Comparison of ENCODE assay signal across 18 cellular contexts in genomic region chr5:170783498-170784247, GRCh38. TPM values are rescaled to one million over a fixed set of nuclear protein-coding genes. Genes with fewer than 3 reads are reported as not detected.
DNase-seq lines count a peak whose midpoint lies in the region; ATAC-seq and TF ChIP-seq lines count a peak whose summit lies in the region.
"Had no signal": no experiment of that assay in that cellular context is flagged by ENCODE, and none has a peak within 500 bp of the region (broad histone marks: within the 10 kb centered on the region; RNA-seq: fewer than 3 reads in every experiment).

A gene with protein sequence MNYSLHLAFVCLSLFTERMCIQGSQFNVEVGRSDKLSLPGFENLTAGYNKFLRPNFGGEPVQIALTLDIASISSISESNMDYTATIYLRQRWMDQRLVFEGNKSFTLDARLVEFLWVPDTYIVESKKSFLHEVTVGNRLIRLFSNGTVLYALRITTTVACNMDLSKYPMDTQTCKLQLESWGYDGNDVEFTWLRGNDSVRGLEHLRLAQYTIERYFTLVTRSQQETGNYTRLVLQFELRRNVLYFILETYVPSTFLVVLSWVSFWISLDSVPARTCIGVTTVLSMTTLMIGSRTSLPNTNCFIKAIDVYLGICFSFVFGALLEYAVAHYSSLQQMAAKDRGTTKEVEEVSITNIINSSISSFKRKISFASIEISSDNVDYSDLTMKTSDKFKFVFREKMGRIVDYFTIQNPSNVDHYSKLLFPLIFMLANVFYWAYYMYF (plus strand): TSS chr5:170783725. CDS start chr5:170788616, 4,891 bp downstream.

- H3K27ac ChIP-seq in mesendoderm (ENCODE audit: low read depth, low read length): no peak within 1 kb of the TSS
- no peak within 1 kb of the TSS for H3K27ac ChIP-seq in vagina
- H3K27ac ChIP-seq: C4-2B, Peyer's patch had no signal

- no peak within 1 kb of the TSS for H3K18ac ChIP-seq in mesendoderm (ENCODE audit: low read length)

- H3K4me1 ChIP-seq in mesendoderm (ENCODE audit: control insufficient read depth, low read depth, low read length) (no peaks in the 10 kb centered on the region), vagina (peaks cover 6% of the 10 kb centered on the region), HAP-1 (no peaks in the 10 kb centered on the region)
- H3K4me1 ChIP-seq: Peyer's patch had no signal

- TF ChIP-seq POLR2A in vagina (IDR thresholded peaks at IDR 0.05): no peak

- H3K27me3 Mint-ChIP-seq in endothelial cell (ENCODE audit: unreplicated experiment) (no peaks in the 10 kb centered on the region), nephron progenitor cell (ENCODE audit: low read depth, poor library complexity) (peaks cover 15% of the 10 kb centered on the region)

- no peak within 1 kb of the TSS for H2AK5ac ChIP-seq in mesendoderm (ENCODE audit: low read length)

- H2BK5ac ChIP-seq in mesendoderm (ENCODE audit: low read length): no peak within 1 kb of the TSS

- H3K4me2 ChIP-seq in mesendoderm (ENCODE audit: low read length): no peak within 1 kb of the TSS

- no peak within 1 kb of the TSS for H4K5ac ChIP-seq in mesendoderm (ENCODE audit: low read length)

- H3K4me3 ChIP-seq in mesendoderm (ENCODE audit: low read length) (no peak within 1 kb of the TSS), vagina (peak within 1 kb of the TSS in 1 of 2 donors; percentile 5), HAP-1 (no peak within 1 kb of the TSS)
- H3K4me3 ChIP-seq: Peyer's patch had no signal

- H3K27ac Mint-ChIP-seq in endothelial cell (ENCODE audit: unreplicated experiment) (no peak within 1 kb of the TSS), nephron progenitor cell (no peak within 1 kb of the TSS)

- H3K79me1 ChIP-seq in mesendoderm (ENCODE audit: low read length): no peaks in the 10 kb centered on the region

- H3K9me3 ChIP-seq in vagina (no peaks in the 10 kb centered on the region), HAP-1 (no peaks in the 10 kb centered on the region)
- H3K9me3 ChIP-seq: Peyer's patch had no signal

- H3K27me3 ChIP-seq in mesendoderm (ENCODE audit: insufficient read depth, low read length, poor library complexity) (no peaks in the 10 kb centered on the region), vagina (no peaks in the 10 kb centered on the region), HAP-1 (ENCODE audit: low read depth) (no peaks in the 10 kb centered on the region)
- H3K27me3 ChIP-seq: Peyer's patch had no signal

- no peak within 1 kb of the TSS for H3K4ac ChIP-seq in mesendoderm (ENCODE audit: low read depth, low read length)

- H3K9ac ChIP-seq in mesendoderm (ENCODE audit: low read length): no peak within 1 kb of the TSS

- H3K4me3 Mint-ChIP-seq in endothelial cell (ENCODE audit: unreplicated experiment) (no peak within 1 kb of the TSS), nephron progenitor cell (no peak within 1 kb of the TSS)

- H3K36me3 ChIP-seq in mesendoderm (ENCODE audit: control insufficient read depth, insufficient read depth, low read length): no peaks in the 10 kb centered on the region
- no peaks in the 10 kb centered on the region for H3K36me3 ChIP-seq in vagina
- H3K36me3 ChIP-seq in HAP-1 (replicated peaks): no peaks in the 10 kb centered on the region
- H3K36me3 ChIP-seq: Peyer's patch had no signal

- H3K23ac ChIP-seq in mesendoderm (ENCODE audit: low read length): no peak within 1 kb of the TSS

- H3K36me3 Mint-ChIP-seq in endothelial cell (ENCODE audit: low read depth, unreplicated experiment) (peaks cover under 1% of the 10 kb centered on the region), nephron progenitor cell (ENCODE audit: low read depth) (no peaks in the 10 kb centered on the region)

- H4K8ac ChIP-seq in mesendoderm (ENCODE audit: low read depth, low read length): no peak within 1 kb of the TSS

- no peak for DNase-seq in Right ventricle myocardium superior
- DNase-seq in Right ventricle myocardium inferior (ENCODE audit: missing footprints): no peak
- DNase-seq in endothelial cell (ENCODE audit: low spot score): no peak
- no peak for DNase-seq in mesendoderm
- DNase-seq in vagina (ENCODE audit: extremely low spot score in 2 of 2): no peak
- no peak for DNase-seq in nephron progenitor cell
- DNase-seq in HAP-1 (ENCODE audit: low spot score in 2 of 2): no peak
- DNase-seq: COR-L47, DMS53, NCI-H1930, NCI-H2171 treated with DMSO at 0.1 percent for 48 hours, Peyer's patch, SHP77 treated with DMSO at 0.1 percent for 48 hours had no signal

- ATAC-seq in Right ventricle myocardium superior (ENCODE audit: poor library complexity) (peak; percentile 55), Right ventricle myocardium inferior (no peak), HG03025 (IDR thresholded peaks at IDR 0.05; ENCODE audit: low FRiP score, unreplicated experiment) (no peak)
- ATAC-seq: HCT116 had no signal

- no peak within 1 kb of the TSS for H2BK15ac ChIP-seq in mesendoderm (replicated peaks; ENCODE audit: low read depth)

- TF ChIP-seq CTCF in endothelial cell (IDR thresholded peaks at IDR 0.05; ENCODE audit: unreplicated experiment) (no peak), vagina (IDR thresholded peaks at IDR 0.05) (no peak), nephron progenitor cell (IDR thresholded peaks at IDR 0.05) (no peak)

- H2BK120ac ChIP-seq in mesendoderm (ENCODE audit: low read depth, low read length): no peak within 1 kb of the TSS

- no CpG with 5 or more reads among the region's 14 CpGs for WGBS in mesendoderm (ENCODE audit: extremely low coverage, insufficient coverage, low lambda C conversion rate)

- H3K9me3 Mint-ChIP-seq in endothelial cell (ENCODE audit: unreplicated experiment) (no peaks in the 10 kb centered on the region), nephron progenitor cell (no peaks in the 10 kb centered on the region)

- H3K56ac ChIP-seq in mesendoderm (ENCODE audit: low read length): peak within 1 kb of the TSS; percentile 42

- H3K4me1 Mint-ChIP-seq in endothelial cell (ENCODE audit: unreplicated experiment) (peaks cover 43% of the 10 kb centered on the region), nephron progenitor cell (no peaks in the 10 kb centered on the region)

- intact Hi-C loops in Right ventricle myocardium superior (cut with DNase I): no loop called here
- intact Hi-C loops in Right ventricle myocardium inferior (cut with DNase I): no loop called here
- intact Hi-C loops in vagina (cut with DNase I): no loop called here

- in situ Hi-C loops in HAP-1 (cut with MboI; ENCODE audit: low sequenced_read_pairs): no loop called here

- no peaks in the 10 kb centered on the region for H3K79me2 ChIP-seq in mesendoderm (ENCODE audit: control insufficient read depth, insufficient read depth, low read length)

RNA-seq across cellular contexts. Expression of the gene that starts here (rescaled TPM):
- total RNA-seq in Right ventricle myocardium superior (0.13 TPM), Right ventricle myocardium inferior (0.14 TPM), endothelial cell (ENCODE audit: unreplicated experiment) (23.5 TPM), vagina (20.6 TPM)
- 1.4 TPM for polyA plus RNA-seq in mesendoderm (2013, experiment 1 of 2)
- 1.2 TPM for polyA plus RNA-seq in mesendoderm (2013, experiment 2 of 2)
- total RNA-seq: A172, NCI-H460 had no signal

Comparison
In these comparisons a context has a peak if more than half of its experiments do, and no peak if none do; other contexts are left out.
1. RNA of the gene that starts here (total RNA-seq): 23.5 TPM in endothelial cell (single experiment) and 20.6 TPM in vagina (single experiment); 0.14 TPM in Right ventricle myocardium inferior (single experiment) and 0.13 TPM in Right ventricle myocardium superior (single experiment); every median in the first group is over 10 times any median in the second.
2. Peak in ATAC-seq in Right ventricle myocardium superior; RNA of the gene not detected or under 1 TPM.